In the genomic region with DNA sequence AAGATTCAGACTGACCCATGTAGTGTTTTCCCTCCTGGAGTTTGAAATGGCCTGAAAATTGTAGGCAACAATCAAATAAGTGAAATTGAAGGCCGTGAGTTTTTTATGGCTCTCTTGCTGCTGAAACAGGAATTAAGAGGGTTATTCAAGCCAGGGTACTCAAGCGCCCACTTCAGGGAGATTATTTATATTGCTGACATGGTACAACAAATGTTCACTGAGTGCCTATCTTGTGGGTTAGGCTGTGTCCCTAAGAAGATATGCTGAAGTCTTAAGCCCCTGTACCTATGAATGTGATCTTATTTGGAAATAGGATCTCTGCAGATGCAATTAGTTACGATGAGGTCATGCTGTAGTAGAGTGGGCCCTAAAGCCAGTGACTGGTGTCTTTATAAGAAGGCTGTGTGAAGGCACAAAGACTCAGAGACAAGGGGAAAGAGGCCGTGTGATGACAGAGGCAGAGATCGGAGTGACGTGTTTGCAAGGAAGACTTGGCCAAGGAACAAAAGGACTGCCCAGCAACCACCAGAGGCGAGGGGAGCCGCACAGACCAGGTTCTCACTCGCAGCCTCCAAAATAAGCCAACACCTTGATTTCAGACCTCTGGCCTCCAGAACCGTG, we compare ENCODE assay signal across 16 cellular contexts.
DNase-seq lines count a peak whose midpoint lies in the region; ATAC-seq and TF ChIP-seq lines count a peak whose summit lies in the region.
"Had no signal": no experiment of that assay in that cellular context is flagged by ENCODE, and none has a peak within 500 bp of the region (broad histone marks: within the 10 kb centered on the region; RNA-seq: fewer than 3 reads in every experiment).

No MANE protein-coding gene starts in this region.

- CTCF ChIA-PET in PC-3 (lab: Charles Lee): no interaction called here

- H3K79me2 ChIP-seq in PC-3 (ENCODE audit: low read length): no peaks in the 10 kb centered on the region

- no peak overlapping the region for H3K4me3 Mint-ChIP-seq in type B pancreatic cell
- H3K4me3 Mint-ChIP-seq: activated naive CD4-positive, alpha-beta T cell treated with anti-CD3 and anti-CD28 coated beads for 36 hours; natural killer cell; stimulated activated effector memory CD8-positive, alpha-beta T cell treated with anti-CD3 and anti-CD28 coated beads, Interleukin-12 subunit alpha, Interleukin-12 subunit beta, amount 100 ng/mL, for 72 hours had no signal

- H3K27me3 ChIP-seq in PC-3 (ENCODE audit: low read length) (no peaks in the 10 kb centered on the region), sigmoid colon (no peaks in the 10 kb centered on the region)
- H3K27me3 ChIP-seq: tibial artery had no signal

- in situ Hi-C loops in GM13977 (cut with MboI; ENCODE audit: low pct_unique_long_range_greater_than_20kb, low sequenced_read_pairs, unreplicated experiment): no loop called here

- no peaks in the 10 kb centered on the region for H3K36me3 ChIP-seq in PC-3 (ENCODE audit: low read depth, low read length)
- no peaks in the 10 kb centered on the region for H3K36me3 ChIP-seq in sigmoid colon
- H3K36me3 ChIP-seq: tibial artery had no signal

- ATAC-seq in PC-3 (no peak), HG02938 (IDR thresholded peaks at IDR 0.05; ENCODE audit: unreplicated experiment) (no peak)
- ATAC-seq: natural killer cell; stimulated activated effector memory CD8-positive, alpha-beta T cell treated with anti-CD3 and anti-CD28 coated beads, Interleukin-12 subunit alpha, Interleukin-12 subunit beta, amount 100 ng/mL, for 72 hours had no signal

- H3K9ac ChIP-seq in PC-3 (ENCODE audit: low read length): no peak overlapping the region

- H2AFZ ChIP-seq in PC-3 (ENCODE audit: low read length): peak overlapping the region; percentile 54; the same call in 1 of the 2 replicates

- no peaks in the 10 kb centered on the region for H3F3A ChIP-seq in PC-3 (ENCODE audit: low read length, unreplicated experiment)

- H3K36me3 Mint-ChIP-seq in type B pancreatic cell: no peaks in the 10 kb centered on the region
- H3K36me3 Mint-ChIP-seq: natural killer cell; stimulated activated effector memory CD8-positive, alpha-beta T cell treated with anti-CD3 and anti-CD28 coated beads, Interleukin-12 subunit alpha, Interleukin-12 subunit beta, amount 100 ng/mL, for 72 hours had no signal

- no peak overlapping the region for H3K4me3 ChIP-seq in PC-3 (ENCODE audit: low read length)
- H3K4me3 ChIP-seq in sigmoid colon: no peak overlapping the region
- H3K4me3 ChIP-seq: tibial artery had no signal

- H4K20me1 ChIP-seq in PC-3 (ENCODE audit: low read length): no peaks in the 10 kb centered on the region

- peak; percentile 65 for DNase-seq in NCI-H510A treated with DMSO at 0.1 percent for 48 hours (lab: John Stamatoyannopoulos, UW)
- DNase-seq in NCI-H510A (lab: John Stamatoyannopoulos, UW): no peak
- DNase-seq in PC-3: no peak
- peak; percentile 2 for DNase-seq in globus pallidus (ENCODE audit: low spot score)
- DNase-seq in type B pancreatic cell (ENCODE audit: extremely low spot score, unreplicated experiment): no peak
- DNase-seq in GM13977 (ENCODE audit: low spot score): no peak
- DNase-seq in sigmoid colon: no peak
- DNase-seq: activated CD4-positive, alpha-beta T cell treated with anti-CD3 and anti-CD28 coated beads, Interleukin-2, amount 50 U/mL, for 48 hours; activated naive CD4-positive, alpha-beta T cell treated with anti-CD3 and anti-CD28 coated beads for 36 hours; aorta; natural killer cell; NCI-H1694; stimulated activated CD4-positive, alpha-beta T cell treated with anti-CD3 and anti-CD28 coated beads, Interleukin-15, amount 100 ng/mL, for 24 hours; tibial artery had no signal

- TF ChIP-seq POLR2A in sigmoid colon (IDR thresholded peaks at IDR 0.05): no peak

- POLR2A ChIA-PET in PC-3 (lab: Charles Lee; ENCODE audit: unreplicated experiment): no interaction called here

- H3K4me1 ChIP-seq in PC-3 (ENCODE audit: insufficient read depth, low read length) (peaks cover 31% of the 10 kb centered on the region), sigmoid colon (no peaks in the 10 kb centered on the region)
- H3K4me1 ChIP-seq: tibial artery had no signal

- peak overlapping the region; percentile 1 for H3K27ac Mint-ChIP-seq in type B pancreatic cell
- H3K27ac Mint-ChIP-seq: activated naive CD4-positive, alpha-beta T cell treated with anti-CD3 and anti-CD28 coated beads for 36 hours; natural killer cell; stimulated activated effector memory CD8-positive, alpha-beta T cell treated with anti-CD3 and anti-CD28 coated beads, Interleukin-12 subunit alpha, Interleukin-12 subunit beta, amount 100 ng/mL, for 72 hours had no signal

- WGBS in sigmoid colon, 2 donors: 88% methylated on average over 10 of the region's 10 CpGs

- H3K9me2 ChIP-seq in PC-3 (replicated peaks; ENCODE audit: low read length): no peaks in the 10 kb centered on the region

- H3K9me3 Mint-ChIP-seq in type B pancreatic cell: no peaks in the 10 kb centered on the region
- H3K9me3 Mint-ChIP-seq: activated naive CD4-positive, alpha-beta T cell treated with anti-CD3 and anti-CD28 coated beads for 36 hours; natural killer cell; stimulated activated effector memory CD8-positive, alpha-beta T cell treated with anti-CD3 and anti-CD28 coated beads, Interleukin-12 subunit alpha, Interleukin-12 subunit beta, amount 100 ng/mL, for 72 hours had no signal

- peaks cover 8% of the 10 kb centered on the region for H3K4me1 Mint-ChIP-seq in type B pancreatic cell (ENCODE audit: unreplicated experiment)
- H3K4me1 Mint-ChIP-seq: natural killer cell; stimulated activated effector memory CD8-positive, alpha-beta T cell treated with anti-CD3 and anti-CD28 coated beads, Interleukin-12 subunit alpha, Interleukin-12 subunit beta, amount 100 ng/mL, for 72 hours had no signal

- no peak for TF ChIP-seq CTCF in PC-3 (conservative IDR thresholded peaks at IDR 0.05; ENCODE audit: low read depth, low read length)
- no peak for TF ChIP-seq CTCF in type B pancreatic cell (conservative IDR thresholded peaks at IDR 0.05)
- TF ChIP-seq CTCF in GM13977 (IDR thresholded peaks at IDR 0.05; ENCODE audit: extremely low read depth, insufficient read depth, missing control alignments): no peak
- TF ChIP-seq CTCF in sigmoid colon (IDR thresholded peaks at IDR 0.05): no peak

- H3K27me3 Mint-ChIP-seq in type B pancreatic cell: no peaks in the 10 kb centered on the region

- peak overlapping the region; percentile 37; the same call in 1 of the 2 replicates for H3K4me2 ChIP-seq in PC-3 (ENCODE audit: low read length)

- no TSS peak for BruUV-seq in PC-3 (replicated peaks; lab: Mats Ljungman, UMichigan)

- no peak for TF ChIP-seq EP300 in sigmoid colon (IDR thresholded peaks at IDR 0.05)

- H3K27ac ChIP-seq in PC-3 (ENCODE audit: low read length) (peak overlapping the region; percentile 75), sigmoid colon (no peak overlapping the region)
- H3K27ac ChIP-seq: tibial artery had no signal

- intact Hi-C loops in PC-3 (cut with micrococcal nuclease) (no loop called here), sigmoid colon (cut with DNase I) (no loop called here)

- H3K9me3 ChIP-seq in PC-3 (ENCODE audit: low read length): no peaks in the 10 kb centered on the region
- no peaks in the 10 kb centered on the region for H3K9me3 ChIP-seq in sigmoid colon
- H3K9me3 ChIP-seq: tibial artery had no signal

Comparison
In these comparisons a context has a peak if more than half of its experiments do, and no peak if none do; other contexts are left out.
1. DNase-seq: peak in NCI-H510A treated with DMSO at 0.1 percent for 48 hours (single experiment) and globus pallidus (single experiment); none in NCI-H510A (single experiment), PC-3 (single experiment), type B pancreatic cell (single experiment), GM13977 (single experiment) and sigmoid colon (single experiment).